10 cellular contexts compared by ENCODE assay signal in genomic region chr13:108606424-108606823, GRCh38. TPM values are rescaled to one million over a fixed set of nuclear protein-coding genes. Genes with fewer than 3 reads are reported as not detected.
"Had no signal": no experiment of that assay in that cellular context is flagged by ENCODE, and none has a peak within 500 bp of the region (broad histone marks: within the 10 kb centered on the region; RNA-seq: fewer than 3 reads in every experiment).

No MANE protein-coding gene starts in this region.

- H3K4me3 ChIP-seq: GM23248, HAP-1 had no signal

- H3K36me3 ChIP-seq: HAP-1 had no signal

- H3K4me2 ChIP-seq: KMS-11 had no signal

- FAIRE-seq: HTR-8/SVneo had no signal

- H3K9ac ChIP-seq: GM23248, KMS-11 had no signal

- H3K27ac ChIP-seq: GM23248, KMS-11 had no signal

- DNase-seq: GM23248, GOT3, H7, IMR-90, KBM-7 had no signal

- H3K9me3 ChIP-seq: HAP-1 had no signal

- H3K4me1 ChIP-seq: HAP-1 had no signal

- H2AFZ ChIP-seq: GM23248 had no signal

- ATAC-seq: HCT116 had no signal

RNA-seq across cellular contexts. Expression of gene MYO16, which starts 23.0 kb away (rescaled TPM):
- total RNA-seq: GM23248, HT-29 had no signal
- polyA plus RNA-seq: GM23248 had no signal
